1 cellular context compared by ENCODE assay signal in genomic region chr7:2518737-2519118, GRCh38.
TF ChIP-seq lines count a peak whose summit lies in the region.

No MANE protein-coding gene starts in this region.

TF ChIP-seq in IMR-90, 13 proteins besides CTCF, POLR2A, EP300 and RAD21 (continued from another document):
- TF ChIP-seq SMC3 (IDR thresholded peaks at IDR 0.05; ENCODE audit: low read depth, low read length) (no peak), NFE2L2 (IDR thresholded peaks at IDR 0.05; ENCODE audit: low read depth, low read length) (no peak), CEBPB (IDR thresholded peaks at IDR 0.05; ENCODE audit: low read depth, low read length) (no peak), MAFK (IDR thresholded peaks at IDR 0.05; ENCODE audit: low read depth, low read length) (no peak), MXI1 (IDR thresholded peaks at IDR 0.05; ENCODE audit: borderline replicate concordance, low read depth, low read length) (no peak), BHLHE40 (IDR thresholded peaks at IDR 0.05; ENCODE audit: low read depth, low read length) (no peak), USF2 (IDR thresholded peaks at IDR 0.05; ENCODE audit: low read depth, low read length) (no peak)
- TF ChIP-seq, protein P1, sequence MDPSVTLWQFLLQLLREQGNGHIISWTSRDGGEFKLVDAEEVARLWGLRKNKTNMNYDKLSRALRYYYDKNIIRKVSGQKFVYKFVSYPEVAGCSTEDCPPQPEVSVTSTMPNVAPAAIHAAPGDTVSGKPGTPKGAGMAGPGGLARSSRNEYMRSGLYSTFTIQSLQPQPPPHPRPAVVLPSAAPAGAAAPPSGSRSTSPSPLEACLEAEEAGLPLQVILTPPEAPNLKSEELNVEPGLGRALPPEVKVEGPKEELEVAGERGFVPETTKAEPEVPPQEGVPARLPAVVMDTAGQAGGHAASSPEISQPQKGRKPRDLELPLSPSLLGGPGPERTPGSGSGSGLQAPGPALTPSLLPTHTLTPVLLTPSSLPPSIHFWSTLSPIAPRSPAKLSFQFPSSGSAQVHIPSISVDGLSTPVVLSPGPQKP (IDR thresholded peaks at IDR 0.05; ENCODE audit: borderline replicate concordance, low read depth, low read length), result no peak
